ENCODE assay signal across 8 cellular contexts in the genomic region with DNA sequence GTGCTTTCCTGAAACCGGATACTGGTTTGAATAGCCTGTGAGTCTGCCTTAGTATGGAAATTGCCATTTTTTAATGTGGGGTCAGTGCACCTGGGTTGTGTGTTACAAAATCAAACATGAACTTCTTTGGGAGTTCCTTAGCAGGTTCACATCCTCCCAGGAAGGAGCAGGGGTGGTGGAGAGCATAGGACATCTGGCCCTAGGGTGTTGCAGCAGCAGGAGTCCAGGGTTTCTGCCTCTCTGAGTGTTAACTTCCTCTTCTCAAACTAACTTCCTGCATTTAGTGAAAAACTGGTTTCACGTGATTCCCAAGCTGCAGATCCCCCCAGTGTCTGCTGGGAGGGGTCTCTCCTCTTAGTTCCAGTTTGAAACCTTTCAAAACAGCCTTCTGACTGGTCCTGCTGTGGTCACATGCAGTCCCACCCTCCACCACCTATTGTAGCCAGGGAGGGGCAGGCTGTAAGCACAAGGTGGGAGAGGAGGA. TPM values are rescaled to one million over a fixed set of nuclear protein-coding genes. Genes with fewer than 3 reads are reported as not detected.
A peak's percentile ranks its signal among the peaks of the same experiment; 100 is the strongest.
DNase-seq lines count a peak whose midpoint lies in the region; ATAC-seq, FAIRE-seq and TF ChIP-seq lines count a peak whose summit lies in the region.

No MANE protein-coding gene starts in this region.

- no peaks in the 10 kb centered on the region for H3K9me2 ChIP-seq in MM.1S (replicated peaks; ENCODE audit: insufficient read depth, low read length)

- no peak overlapping the region for H3K4me3 ChIP-seq in MM.1S (ENCODE audit: low read length)
- no peak overlapping the region for H3K4me3 ChIP-seq in psoas muscle

- ATAC-seq in psoas muscle (no peak), GM18909 (IDR thresholded peaks at IDR 0.05; ENCODE audit: poor library complexity, unreplicated experiment) (no peak)

- intact Hi-C loops in psoas muscle (cut with DNase I) = loop anchor here in 1 of 2 donors (10.0 kb wide), 1 partner anchor 832 kb away; no protein-coding TSS in a partner anchor

- peaks cover 28% of the 10 kb centered on the region for H3K4me1 ChIP-seq in MM.1S (ENCODE audit: low read length)
- peaks cover 6% of the 10 kb centered on the region for H3K4me1 ChIP-seq in psoas muscle

- H3K27me3 ChIP-seq in MM.1S (replicated peaks; ENCODE audit: insufficient read depth, low read length) (no peaks in the 10 kb centered on the region), psoas muscle (ENCODE audit: insufficient read depth in 3 of 3, low read length in 2 of 3) (no peaks in the 10 kb centered on the region)

- H3K36me3 ChIP-seq in MM.1S (replicated peaks; ENCODE audit: insufficient read depth, low read length) = no peaks in the 10 kb centered on the region
- no peaks in the 10 kb centered on the region for H3K36me3 ChIP-seq in psoas muscle (ENCODE audit: insufficient read depth in 1 of 2, low read depth in 1 of 2)

- in situ Hi-C loops in G401 (cut with HindIII; ENCODE audit: low sequenced_read_pairs) = no loop called here

- no peaks in the 10 kb centered on the region for H3F3A ChIP-seq in MM.1S (ENCODE audit: insufficient read depth, low read length)

- peaks cover 88% of the 10 kb centered on the region for H3K79me2 ChIP-seq in MM.1S (ENCODE audit: low read length)

- FAIRE-seq in frontal cortex (lab: Jason Lieb, UNC) = no peak
- FAIRE-seq in RCC 7860 (lab: Jason Lieb, UNC) = no peak

- peak; percentile 47 for TF ChIP-seq POLR2A in GM19193 (IDR thresholded peaks at IDR 0.05; ENCODE audit: extremely low read depth, insufficient read depth, insufficient read length)

- no peak for DNase-seq in MM.1S
- peak; percentile 27 for DNase-seq in dermis blood vessel endothelial cell
- no peak for DNase-seq in psoas muscle
- no peak for DNase-seq in frontal cortex (ENCODE audit: low spot score in 2 of 2)
- no peak for DNase-seq in G401 (ENCODE audit: low spot score)
- no peak for DNase-seq in RCC 7860 (ENCODE audit: low spot score)

- no peak overlapping the region for H2AFZ ChIP-seq in MM.1S (ENCODE audit: low read length)

- no peaks in the 10 kb centered on the region for H4K20me1 ChIP-seq in MM.1S (ENCODE audit: insufficient read depth, low read length)

- 44 to 49% (median 46%) methylated on average over 2 of the region's 2 CpGs for WGBS in psoas muscle, 3 donors

- TF ChIP-seq CTCF in MM.1S (IDR thresholded peaks at IDR 0.05; ENCODE audit: low read length) (no peak), psoas muscle (IDR thresholded peaks at IDR 0.05) (no peak)

- no peak overlapping the region for H3K9ac ChIP-seq in MM.1S (ENCODE audit: low read length)

- H3K27ac ChIP-seq in MM.1S (ENCODE audit: low read length) = peak overlapping the region; percentile 37; the same call in 1 of the 2 replicates
- peak overlapping the region; percentile 6 for H3K27ac ChIP-seq in psoas muscle

- H3K4me2 ChIP-seq in MM.1S (ENCODE audit: low read depth, low read length) = peak overlapping the region; percentile 33; the same call in 1 of the 2 replicates

- H3K9me3 ChIP-seq in MM.1S (replicated peaks; ENCODE audit: insufficient read depth, low read length) = no peaks in the 10 kb centered on the region
- H3K9me3 ChIP-seq in psoas muscle = no peaks in the 10 kb centered on the region

RNA-seq across cellular contexts. Expression of a gene that starts 7.2 kb away (rescaled TPM):
- total RNA-seq in dermis blood vessel endothelial cell = 22.5 and 25.1 TPM in 2 replicates
- 10 to 100 TPM; 10.6 to 20.7 (median 17.1) TPM for total RNA-seq in psoas muscle
- polyA plus RNA-seq in psoas muscle = 10 to 100 TPM; 10.7 to 18.3 (median 11.6) TPM
- total RNA-seq in frontal cortex = 424 TPM
- 41.6 and 68.9 TPM in 2 replicates for total RNA-seq in G401 (2014; rRNA removed; shearing (Covaris generic))
